1 cellular context compared by ENCODE assay signal in genomic region chr7:54541941-54542618, GRCh38.
TF ChIP-seq lines count a peak whose summit lies in the region.

Gene VSTM2A (plus strand): TSS chr7:54542375. CDS start chr7:54542731, 356 bp downstream.

TF ChIP-seq in HEK293, 187 proteins besides CTCF, POLR2A, EP300 and RAD21 (continued from another document):
- TF ChIP-seq REST (tag by site-specific recombination; IDR thresholded peaks at IDR 0.05) (peak; percentile 86), ZNF692 (tag by site-specific recombination; IDR thresholded peaks at IDR 0.05) (no peak)
